19 cellular contexts compared by ENCODE assay signal in the genomic region with DNA sequence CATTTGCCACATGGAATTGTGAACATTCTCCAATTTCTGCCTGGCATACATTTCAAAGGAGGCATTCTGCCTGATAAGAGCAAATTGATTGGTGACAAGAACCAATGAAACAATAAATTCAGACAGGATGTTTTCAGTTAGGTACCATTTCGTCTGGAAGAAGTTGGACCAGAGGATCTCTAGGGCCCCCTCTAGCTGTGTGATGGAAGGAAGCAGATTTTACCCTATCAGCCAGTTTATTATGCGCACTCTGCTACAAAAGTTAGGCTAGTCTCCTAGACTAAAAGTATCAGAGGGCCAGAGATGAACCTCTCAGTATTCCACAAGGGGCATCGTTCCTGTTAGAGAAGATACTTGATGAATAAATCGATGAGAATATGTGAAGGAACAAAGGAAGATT.
A peak's percentile ranks its signal among the peaks of the same experiment; 100 is the strongest.
DNase-seq lines count a peak whose midpoint lies in the region; ATAC-seq, FAIRE-seq and TF ChIP-seq lines count a peak whose summit lies in the region.
"Had no signal": no experiment of that assay in that cellular context is flagged by ENCODE, and none has a peak within 500 bp of the region (broad histone marks: within the 10 kb centered on the region; RNA-seq: fewer than 3 reads in every experiment).

No MANE protein-coding gene starts in this region.

- H3K27ac ChIP-seq in Karpas-422 (ENCODE audit: low read length): no peak overlapping the region
- H3K27ac ChIP-seq in K562 (ENCODE audit: extremely low read depth, low read depth, low read length): no peak overlapping the region
- H3K27ac ChIP-seq: tibial artery had no signal

- no peak for TF ChIP-seq EP300 in K562 (IDR thresholded peaks at IDR 0.05; ENCODE audit: low read length)

- TF ChIP-seq POLR2A in K562 (conservative IDR thresholded peaks at IDR 0.05): no peak

- in situ Hi-C loops in K562 (cut with MboI): no loop called here

- peaks cover 4% of the 10 kb centered on the region for H3K9me3 Mint-ChIP-seq in progenitor cell of endocrine pancreas (ENCODE audit: low read depth)
- H3K9me3 Mint-ChIP-seq in activated CD8-positive, alpha-beta T cell treated with anti-CD3 and anti-CD28 coated beads for 36 hours: peaks cover 2% of the 10 kb centered on the region

- intact Hi-C loops in K562 (cut with micrococcal nuclease): loop anchor here (5.0 to 10.0 kb wide), 2 partner anchors 140 to 227 kb away; no protein-coding TSS in a partner anchor
- intact Hi-C loops in activated CD8-positive, alpha-beta T cell treated with anti-CD3 and anti-CD28 coated beads for 36 hours (cut with micrococcal nuclease): no loop called here

- H3K4me3 ChIP-seq in Karpas-422 (ENCODE audit: low read length) (no peak overlapping the region), K562 (no peak overlapping the region)
- H3K4me3 ChIP-seq: mucosa of descending colon, tibial artery had no signal

- H3K9me3 ChIP-seq in Karpas-422 (ENCODE audit: low read length) (no peaks in the 10 kb centered on the region), K562 (replicated peaks; ENCODE audit: control insufficient read depth, insufficient read depth, low read depth, low read length) (no peaks in the 10 kb centered on the region)
- H3K9me3 ChIP-seq: mucosa of descending colon had no signal

- 7% methylated on average over 4 of the region's 4 CpGs for WGBS in K562 (ENCODE audit: insufficient coverage, low coverage, missing lambda C conversion rate)

- H3K27me3 Mint-ChIP-seq in progenitor cell of endocrine pancreas: peaks cover 14% of the 10 kb centered on the region
- H3K27me3 Mint-ChIP-seq in activated CD8-positive, alpha-beta T cell treated with anti-CD3 and anti-CD28 coated beads for 36 hours: peaks cover 23% of the 10 kb centered on the region

- no peak overlapping the region for H2AFZ ChIP-seq in Karpas-422 (ENCODE audit: low read length)
- H2AFZ ChIP-seq in K562 (ENCODE audit: low read depth, low read length): no peak overlapping the region

- H3K9ac ChIP-seq in Karpas-422 (ENCODE audit: low read length) (no peak overlapping the region), K562 (ENCODE audit: insufficient read depth in 1 of 2, low read depth in 2 of 2, low read length in 2 of 2) (no peak overlapping the region)

- H3K79me2 ChIP-seq in Karpas-422 (ENCODE audit: low read length) (no peaks in the 10 kb centered on the region), K562 (ENCODE audit: control insufficient read depth, insufficient read depth, low read length) (no peaks in the 10 kb centered on the region)

- H3K4me3 Mint-ChIP-seq in progenitor cell of endocrine pancreas (ENCODE audit: low read depth): no peak overlapping the region
- H3K4me3 Mint-ChIP-seq in activated CD8-positive, alpha-beta T cell treated with anti-CD3 and anti-CD28 coated beads for 36 hours: no peak overlapping the region
- H3K4me3 Mint-ChIP-seq: activated B cell treated with CpG ODN at 0.5 μM for 24 hours, immature natural killer cell had no signal

- no peaks in the 10 kb centered on the region for H3K9me2 ChIP-seq in Karpas-422 (replicated peaks; ENCODE audit: insufficient read depth, low read length)

- H3K4me1 ChIP-seq in Karpas-422 (ENCODE audit: low read length) (no peaks in the 10 kb centered on the region), K562 (replicated peaks in 1 of 2; ENCODE audit: control insufficient read depth in 2 of 2, insufficient read depth in 2 of 2, low read length in 2 of 2) (no peaks in the 10 kb centered on the region)

- CTCF ChIA-PET in K562 (lab: Yijun Ruan, JAX; ENCODE audit: low intra/inter-chr PET ratio): no interaction called here
- CTCF ChIA-PET in activated CD8-positive, alpha-beta T cell treated with anti-CD3 and anti-CD28 coated beads for 36 hours (lab: Charles Lee): interaction anchor here (1.0 to 1.2 kb wide), 2 partner anchors 23 to 127 kb away, joined by 3 read pairs; no protein-coding TSS in a partner anchor

- no peaks in the 10 kb centered on the region for H4K20me1 ChIP-seq in Karpas-422 (ENCODE audit: insufficient read depth, low read depth, low read length)
- no peaks in the 10 kb centered on the region for H4K20me1 ChIP-seq in K562 (replicated peaks; ENCODE audit: control insufficient read depth, insufficient read depth, low read length)

- peaks cover 11% of the 10 kb centered on the region for H3K4me1 Mint-ChIP-seq in progenitor cell of endocrine pancreas (ENCODE audit: low read depth)
- H3K4me1 Mint-ChIP-seq in activated CD8-positive, alpha-beta T cell treated with anti-CD3 and anti-CD28 coated beads for 36 hours (ENCODE audit: low read depth): peaks cover 7% of the 10 kb centered on the region
- H3K4me1 Mint-ChIP-seq: activated B cell treated with CpG ODN at 0.5 μM for 24 hours had no signal

- H3K4me2 ChIP-seq in Karpas-422 (ENCODE audit: low read depth, low read length, poor library complexity, severe bottlenecking) (no peak overlapping the region), K562 (ENCODE audit: insufficient read depth, low read length) (no peak overlapping the region)

- no peak overlapping the region for H3K27ac Mint-ChIP-seq in progenitor cell of endocrine pancreas
- no peak overlapping the region for H3K27ac Mint-ChIP-seq in activated CD8-positive, alpha-beta T cell treated with anti-CD3 and anti-CD28 coated beads for 36 hours
- H3K27ac Mint-ChIP-seq: activated B cell treated with CpG ODN at 0.5 μM for 24 hours, immature natural killer cell had no signal

- DNase-seq in NCI-H146 (lab: John Stamatoyannopoulos, UW) (peak; percentile 24), NCI-H146 treated with DMSO at 0.1 percent for 48 hours (lab: John Stamatoyannopoulos, UW; ENCODE audit: unreplicated experiment) (no peak), Karpas-422 (peak; percentile 44), K562 (ENCODE audit: extremely low read depth in 1 of 4, low spot score in 3 of 4) (peak in 1 of 4 experiments; percentile 11), progenitor cell of endocrine pancreas (ENCODE audit: low spot score, unreplicated experiment) (no peak), NCI-H1417 treated with DMSO at 0.1 percent for 48 hours (lab: John Stamatoyannopoulos, UW) (no peak)
- no peak for DNase-seq in activated CD8-positive, alpha-beta T cell treated with anti-CD3 and anti-CD28 coated beads for 36 hours
- DNase-seq: activated B cell treated with CpG ODN at 0.5 μM for 24 hours; dermis blood vessel endothelial cell; EL; immature natural killer cell; mucosa of descending colon; NCI-H187 treated with DMSO at 0.1 percent for 48 hours; NCI-H774; posterior cingulate gyrus; stimulated activated CD4-positive, alpha-beta T cell treated with anti-CD3 and anti-CD28 coated beads, Interleukin-15, amount 100 ng/mL, for 24 hours; tibial artery had no signal

- POLR2A ChIA-PET in K562 (lab: Yijun Ruan, JAX): no interaction called here
- POLR2A ChIA-PET in activated CD8-positive, alpha-beta T cell treated with anti-CD3 and anti-CD28 coated beads for 36 hours (lab: Charles Lee): no interaction called here

- no TSS peak for BruUV-seq in K562 (replicated peaks; lab: Mats Ljungman, UMichigan)

- TF ChIP-seq CTCF in K562 (IDR thresholded peaks at IDR 0.05 in 2 of 3, conservative IDR thresholded peaks at IDR 0.05 in 1 of 3; ENCODE audit: insufficient read depth in 2 of 3, low read depth in 1 of 3, low read length in 3 of 3) (peak; percentile 25 to 37 (median 37); a peak in 4 of 6 replicates), progenitor cell of endocrine pancreas (IDR thresholded peaks at IDR 0.05; ENCODE audit: unreplicated experiment) (peak; percentile 20)
- TF ChIP-seq CTCF in activated CD8-positive, alpha-beta T cell treated with anti-CD3 and anti-CD28 coated beads for 36 hours (IDR thresholded peaks at IDR 0.05): no peak

- H3K36me3 Mint-ChIP-seq in progenitor cell of endocrine pancreas (ENCODE audit: insufficient read depth): peaks cover 1% of the 10 kb centered on the region
- H3K36me3 Mint-ChIP-seq in activated CD8-positive, alpha-beta T cell treated with anti-CD3 and anti-CD28 coated beads for 36 hours (ENCODE audit: low read depth): peaks cover 4% of the 10 kb centered on the region

- no peaks in the 10 kb centered on the region for H3K9me1 ChIP-seq in K562 (ENCODE audit: control insufficient read depth, insufficient read depth, low read length)

- H3K27me3 ChIP-seq in Karpas-422 (ENCODE audit: low read length) (no peaks in the 10 kb centered on the region), K562 (ENCODE audit: control insufficient read depth in 2 of 2, insufficient read depth in 2 of 2, low read length in 2 of 2) (peaks cover 7 to 24% of the 10 kb centered on the region in 2 experiments; a peak in 3 of 5 replicates)

- H3K36me3 ChIP-seq in Karpas-422 (ENCODE audit: insufficient read depth, low read length) (no peaks in the 10 kb centered on the region), K562 (ENCODE audit: control insufficient read depth, insufficient read depth, low read length) (no peaks in the 10 kb centered on the region)
- H3K36me3 ChIP-seq: tibial artery had no signal

- ATAC-seq in K562 (no peak), HG02884 (IDR thresholded peaks at IDR 0.05; ENCODE audit: unreplicated experiment) (no peak)
- no peak for ATAC-seq in activated CD8-positive, alpha-beta T cell treated with anti-CD3 and anti-CD28 coated beads for 36 hours
- ATAC-seq: mucosa of descending colon had no signal

- no peak for FAIRE-seq in K562 (lab: Jason Lieb, UNC)
- FAIRE-seq: GM18507 had no signal

- TF ChIP-seq RAD21 in K562 (CRISPR knock-in tag; conservative IDR thresholded peaks at IDR 0.05 in 1 of 2, IDR thresholded peaks at IDR 0.05 in 1 of 2): 0 out of 4 replicates have a peak, but pooled peaks of 1 of the 2 experiments have one; percentile 19

TF ChIP-seq in K562, 482 proteins besides CTCF, POLR2A, EP300 and RAD21 (continues in another document):
- no peak for TF ChIP-seq RAD51 (IDR thresholded peaks at IDR 0.05; ENCODE audit: borderline replicate concordance, low read depth)
- TF ChIP-seq HNRNPH1 (optimal IDR thresholded peaks at IDR 0.05; ENCODE audit: low read depth, low read length): no peak
- TF ChIP-seq E2F3 (CRISPR knock-in tag; IDR thresholded peaks at IDR 0.05): no peak
- TF ChIP-seq NRF1 (conservative IDR thresholded peaks at IDR 0.05 in 1 of 2, IDR thresholded peaks at IDR 0.05 in 1 of 2): no peak
- no peak for TF ChIP-seq SUPT5H (IDR thresholded peaks at IDR 0.05)
- TF ChIP-seq, protein P1, sequence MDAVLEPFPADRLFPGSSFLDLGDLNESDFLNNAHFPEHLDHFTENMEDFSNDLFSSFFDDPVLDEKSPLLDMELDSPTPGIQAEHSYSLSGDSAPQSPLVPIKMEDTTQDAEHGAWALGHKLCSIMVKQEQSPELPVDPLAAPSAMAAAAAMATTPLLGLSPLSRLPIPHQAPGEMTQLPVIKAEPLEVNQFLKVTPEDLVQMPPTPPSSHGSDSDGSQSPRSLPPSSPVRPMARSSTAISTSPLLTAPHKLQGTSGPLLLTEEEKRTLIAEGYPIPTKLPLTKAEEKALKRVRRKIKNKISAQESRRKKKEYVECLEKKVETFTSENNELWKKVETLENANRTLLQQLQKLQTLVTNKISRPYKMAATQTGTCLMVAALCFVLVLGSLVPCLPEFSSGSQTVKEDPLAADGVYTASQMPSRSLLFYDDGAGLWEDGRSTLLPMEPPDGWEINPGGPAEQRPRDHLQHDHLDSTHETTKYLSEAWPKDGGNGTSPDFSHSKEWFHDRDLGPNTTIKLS (IDR thresholded peaks at IDR 0.05; ENCODE audit: borderline replicate concordance, low read depth): no peak

Comparison
In these comparisons a context has a peak if more than half of its experiments do, and no peak if none do; other contexts are left out.
1. DNase-seq: peak in NCI-H146 (single experiment) and Karpas-422 (single experiment); none in NCI-H146 treated with DMSO at 0.1 percent for 48 hours (single experiment), progenitor cell of endocrine pancreas (single experiment), NCI-H1417 treated with DMSO at 0.1 percent for 48 hours (single experiment) and activated CD8-positive, alpha-beta T cell treated with anti-CD3 and anti-CD28 coated beads for 36 hours (single experiment).